ENCODE assay signal across 9 cellular contexts in genomic region chr5:141001466-141001853, GRCh38. TPM values are rescaled to one million over a fixed set of nuclear protein-coding genes. Genes with fewer than 3 reads are reported as not detected.
DNase-seq lines count a peak whose midpoint lies in the region; ATAC-seq and TF ChIP-seq lines count a peak whose summit lies in the region.
"Had no signal": no experiment of that assay in that cellular context is flagged by ENCODE, and none has a peak within 500 bp of the region (broad histone marks: within the 10 kb centered on the region; RNA-seq: fewer than 3 reads in every experiment).

No MANE protein-coding gene starts in this region.

- no peaks in the 10 kb centered on the region for H3K9me3 Mint-ChIP-seq in activated naive CD8-positive, alpha-beta T cell treated with anti-CD3 and anti-CD28 coated beads, Interleukin-2, amount 50 U/mL, for 24 hours

- no peak overlapping the region for H3K27ac Mint-ChIP-seq in activated naive CD8-positive, alpha-beta T cell treated with anti-CD3 and anti-CD28 coated beads, Interleukin-2, amount 50 U/mL, for 24 hours

- DNase-seq in heart left ventricle (no peak), Right ventricle myocardium superior (no peak), kidney epithelial cell (ENCODE audit: low read depth) (no peak), GF-D8 (lab: John Stamatoyannopoulos, UW) (no peak)
- DNase-seq in activated naive CD8-positive, alpha-beta T cell treated with anti-CD3 and anti-CD28 coated beads, Interleukin-2, amount 50 U/mL, for 24 hours: no peak
- DNase-seq: NCI-H2171 treated with DMSO at 0.1 percent for 48 hours had no signal

- H3K27me3 ChIP-seq in heart left ventricle (peaks cover 3 to 39% (median 20%) of the 10 kb centered on the region in 9 donors), kidney epithelial cell (ENCODE audit: control insufficient read depth, insufficient read depth, low read length) (no peaks in the 10 kb centered on the region)

- H3K4me3 ChIP-seq in heart left ventricle: peak overlapping the region in 8 of 12 donors; percentile 5 to 39 (median 26)
- H3K4me3 ChIP-seq in kidney epithelial cell (ENCODE audit: low read depth, low read length): peak overlapping the region; percentile 31
- H3K4me3 ChIP-seq in urinary bladder (ENCODE audit: low read depth, low read length): peak overlapping the region; percentile 39

- TF ChIP-seq CTCF in heart left ventricle (IDR thresholded peaks at IDR 0.05) (no peak), kidney epithelial cell (IDR thresholded peaks at IDR 0.05; ENCODE audit: insufficient read depth, low read length, poor library complexity, severe bottlenecking) (no peak)

- no peak overlapping the region for H3K27ac ChIP-seq in heart left ventricle
- peak overlapping the region; percentile 30 for H3K27ac ChIP-seq in urinary bladder (ENCODE audit: low read depth)

- ATAC-seq in heart left ventricle (no peak), Right ventricle myocardium superior (ENCODE audit: poor library complexity) (no peak), GM21367 (IDR thresholded peaks at IDR 0.05; ENCODE audit: unreplicated experiment) (no peak), GM19455 (IDR thresholded peaks at IDR 0.05; ENCODE audit: unreplicated experiment) (no peak)
- no peak for ATAC-seq in activated naive CD8-positive, alpha-beta T cell treated with anti-CD3 and anti-CD28 coated beads, Interleukin-2, amount 50 U/mL, for 24 hours

- peak overlapping the region; percentile 35 for H3K4me3 Mint-ChIP-seq in activated naive CD8-positive, alpha-beta T cell treated with anti-CD3 and anti-CD28 coated beads, Interleukin-2, amount 50 U/mL, for 24 hours

- TF ChIP-seq POLR2A in heart left ventricle (IDR thresholded peaks at IDR 0.05): no peak

- H3K36me3 Mint-ChIP-seq in activated naive CD8-positive, alpha-beta T cell treated with anti-CD3 and anti-CD28 coated beads, Interleukin-2, amount 50 U/mL, for 24 hours (ENCODE audit: low read depth): no peaks in the 10 kb centered on the region

- intact Hi-C loops in heart left ventricle (cut with DNase I): no loop called here
- intact Hi-C loops in Right ventricle myocardium superior (cut with DNase I): no loop called here

- peaks cover 4% of the 10 kb centered on the region for H3K4me1 Mint-ChIP-seq in activated naive CD8-positive, alpha-beta T cell treated with anti-CD3 and anti-CD28 coated beads, Interleukin-2, amount 50 U/mL, for 24 hours

- peaks cover 26% of the 10 kb centered on the region for H3K27me3 Mint-ChIP-seq in activated naive CD8-positive, alpha-beta T cell treated with anti-CD3 and anti-CD28 coated beads, Interleukin-2, amount 50 U/mL, for 24 hours

- H3K4me1 ChIP-seq in heart left ventricle (peaks cover 0 to 12% (median 2%) of the 10 kb centered on the region in 12 donors), urinary bladder (ENCODE audit: insufficient read depth) (no peaks in the 10 kb centered on the region)

- WGBS in heart left ventricle, 4 donors: 3 to 7% (median 5%) methylated on average over 9 of the region's 9 CpGs
- 4% methylated on average over 9 of the region's 9 CpGs for WGBS in urinary bladder

- no peaks in the 10 kb centered on the region for H3K36me3 ChIP-seq in heart left ventricle
- no peaks in the 10 kb centered on the region for H3K36me3 ChIP-seq in kidney epithelial cell (ENCODE audit: control insufficient read depth, insufficient read depth, low read length)
- no peaks in the 10 kb centered on the region for H3K36me3 ChIP-seq in urinary bladder (ENCODE audit: insufficient read depth)

- H3K9me3 ChIP-seq in heart left ventricle: no peaks in the 10 kb centered on the region

RNA-seq across cellular contexts. Expression of gene PCDHAC2, which starts 35.2 kb away (rescaled TPM):
- total RNA-seq in heart left ventricle (1 to 10 TPM in 2 of 9 donors, under 1 TPM in 7; 0.07 to 2.2 (median 0.47) TPM), Right ventricle myocardium superior (0.48 TPM), kidney epithelial cell (0.48 and 0.92 TPM in 2 replicates), urinary bladder (3.0 TPM)
- polyA plus RNA-seq in heart left ventricle (under 1 TPM in 1 of 2 donors, not detected in 1; 0.07 TPM), urinary bladder (0.67 TPM)

RNA-seq across cellular contexts. Expression of gene PCDHB1, which starts 49.7 kb away (rescaled TPM):
- total RNA-seq in heart left ventricle (under 1 TPM in 2 of 9 donors, not detected in 7; 0.04 to 0.05 TPM), Right ventricle myocardium superior (not detected), kidney epithelial cell (under 0.01 TPM in 1 of 2 replicates, not detected in the other), urinary bladder (0.16 TPM)
- polyA plus RNA-seq in heart left ventricle (not detected), urinary bladder (0.01 TPM)
